18 cellular contexts compared by ENCODE assay signal in the genomic region with DNA sequence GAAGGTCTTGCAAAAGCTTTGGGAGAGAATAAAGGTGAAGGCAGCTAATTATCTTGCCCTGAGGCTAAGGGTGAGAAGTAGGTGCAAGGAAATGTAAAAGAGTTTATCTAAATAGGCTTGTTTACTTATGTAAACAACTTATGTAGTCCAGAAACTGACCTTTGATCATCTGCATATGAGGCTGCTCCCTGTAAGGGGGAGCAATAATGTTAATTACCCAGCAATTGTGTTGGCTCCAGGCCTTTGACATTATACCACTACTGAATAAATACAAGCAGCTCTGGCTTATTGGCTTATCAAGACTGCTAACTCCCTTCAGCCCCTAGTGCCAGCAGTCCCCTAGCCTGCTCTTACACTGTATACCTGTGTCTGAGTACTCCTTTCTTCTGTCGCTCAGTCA.
DNase-seq lines count a peak whose midpoint lies in the region; ATAC-seq and TF ChIP-seq lines count a peak whose summit lies in the region.
"Had no signal": no experiment of that assay in that cellular context is flagged by ENCODE, and none has a peak within 500 bp of the region (broad histone marks: within the 10 kb centered on the region; RNA-seq: fewer than 3 reads in every experiment).

No MANE protein-coding gene starts in this region.

- H4K8ac ChIP-seq in mesendoderm (ENCODE audit: low read depth, low read length) = no peak overlapping the region

- peaks cover 2% of the 10 kb centered on the region for H3K4me1 ChIP-seq in mesendoderm (ENCODE audit: control insufficient read depth, low read depth, low read length)
- H3K4me1 ChIP-seq: BLaER1 had no signal

- H3K27me3 Mint-ChIP-seq in WTC11 (ENCODE audit: low read depth) = peaks cover 63% of the 10 kb centered on the region
- H3K27me3 Mint-ChIP-seq: CD4-positive, alpha-beta memory T cell had no signal

- no peak overlapping the region for H2BK15ac ChIP-seq in mesendoderm (replicated peaks; ENCODE audit: low read depth)

- POLR2A ChIA-PET in WTC11 (lab: Charles Lee) (interaction anchor here (0.6 kb wide), 1 partner anchor 633 kb away, joined by 3 read pairs; no protein-coding TSS in a partner anchor), HEK293T (lab: Yijun Ruan, JAX) (no interaction called here)

- ATAC-seq in WTC11 (peak; percentile 73), Right ventricle myocardium inferior (no peak)
- ATAC-seq: GM12878, K562 had no signal

- peak; percentile 3 for DNase-seq in NCI-H82 (lab: John Stamatoyannopoulos, UW)
- no peak for DNase-seq in NCI-H82 treated with DMSO at 0.1 percent for 48 hours (lab: John Stamatoyannopoulos, UW; ENCODE audit: unreplicated experiment)
- no peak for DNase-seq in WTC11 (ENCODE audit: low spot score)
- peak; percentile 82 for DNase-seq in mesendoderm
- DNase-seq in HEK293T (ENCODE audit: extremely low spot score) = no peak
- DNase-seq in stimulated activated CD4-positive, alpha-beta T cell treated with anti-CD3 and anti-CD28 coated beads, Interleukin-4, amount 100 ng/mL, for 4 hours = no peak
- DNase-seq in Right ventricle myocardium inferior (ENCODE audit: missing footprints) = no peak
- DNase-seq: 8988T; CD4-positive, alpha-beta memory T cell; DMS79 treated with DMSO at 0.1 percent for 48 hours; GM23248; HCEC 1CT; HFFc6; IMR-90 had no signal

- no peaks in the 10 kb centered on the region for H3K79me1 ChIP-seq in mesendoderm (ENCODE audit: low read length)

- TF ChIP-seq CTCF in WTC11 (IDR thresholded peaks at IDR 0.05) = no peak

- peaks cover 13% of the 10 kb centered on the region for H3K4me1 Mint-ChIP-seq in WTC11
- H3K4me1 Mint-ChIP-seq: CD14-positive monocyte; CD4-positive, alpha-beta memory T cell had no signal

- CTCF ChIA-PET in WTC11 (lab: Charles Lee) (no interaction called here), HEK293T (lab: Yijun Ruan, JAX) (interaction anchor here (0.6 kb wide), 1 partner anchor 1982 kb away, joined by 3 read pairs; no protein-coding TSS in a partner anchor)

- no peaks in the 10 kb centered on the region for H3K79me2 ChIP-seq in mesendoderm (ENCODE audit: control insufficient read depth, insufficient read depth, low read length)

- H3K27me3 ChIP-seq in mesendoderm (ENCODE audit: insufficient read depth, low read length, poor library complexity) = no peaks in the 10 kb centered on the region
- H3K27me3 ChIP-seq: BLaER1 had no signal

- H2BK5ac ChIP-seq in mesendoderm (ENCODE audit: low read length) = no peak overlapping the region

- H3K36me3 ChIP-seq in mesendoderm (ENCODE audit: control insufficient read depth, insufficient read depth, low read length) = no peaks in the 10 kb centered on the region
- H3K36me3 ChIP-seq: BLaER1 had no signal

- H3K9me3 Mint-ChIP-seq in WTC11 = peaks cover 10% of the 10 kb centered on the region; the same call in 1 of the 2 replicates

- no peak overlapping the region for H3K27ac ChIP-seq in mesendoderm (ENCODE audit: low read depth, low read length)
- H3K27ac ChIP-seq: BLaER1, GM23248 had no signal

- H4K5ac ChIP-seq in mesendoderm (ENCODE audit: low read length) = no peak overlapping the region

- no peak overlapping the region for H2AK5ac ChIP-seq in mesendoderm (ENCODE audit: low read length)

- H3K4me3 ChIP-seq in mesendoderm (ENCODE audit: low read length) = no peak overlapping the region
- H3K4me3 ChIP-seq: BLaER1, GM12878, GM23248, K562 had no signal

- no peak overlapping the region for H3K4me3 Mint-ChIP-seq in WTC11
- H3K4me3 Mint-ChIP-seq: CD14-positive monocyte; CD4-positive, alpha-beta memory T cell; HFFc6 had no signal

- H3K4ac ChIP-seq in mesendoderm (ENCODE audit: low read depth, low read length) = no peak overlapping the region

- intact Hi-C loops in Right ventricle myocardium inferior (cut with DNase I) = loop anchor here (10.0 kb wide), 1 partner anchor 285 kb away; no protein-coding TSS in a partner anchor

- no CpG with 5 or more reads among the region's 1 CpG for WGBS in mesendoderm (ENCODE audit: extremely low coverage, insufficient coverage, low lambda C conversion rate)

- H3K56ac ChIP-seq in mesendoderm (ENCODE audit: low read length) = no peak overlapping the region

- H3K36me3 Mint-ChIP-seq in WTC11 = no peaks in the 10 kb centered on the region
- H3K36me3 Mint-ChIP-seq: CD14-positive monocyte; CD4-positive, alpha-beta memory T cell had no signal

- H3K18ac ChIP-seq in mesendoderm (ENCODE audit: low read length) = no peak overlapping the region

- H2BK120ac ChIP-seq in mesendoderm (ENCODE audit: low read depth, low read length) = no peak overlapping the region

- no peak overlapping the region for H3K4me2 ChIP-seq in mesendoderm (ENCODE audit: low read length)
- H3K4me2 ChIP-seq: BLaER1 had no signal

- H3K23ac ChIP-seq in mesendoderm (ENCODE audit: low read length) = no peak overlapping the region

- no peak overlapping the region for H3K9ac ChIP-seq in mesendoderm (ENCODE audit: low read length)
- H3K9ac ChIP-seq: BLaER1, GM23248 had no signal

- no peak overlapping the region for H3K27ac Mint-ChIP-seq in WTC11
- H3K27ac Mint-ChIP-seq: CD14-positive monocyte; CD4-positive, alpha-beta memory T cell; HFFc6 had no signal

TF ChIP-seq in WTC11, 78 proteins besides CTCF, POLR2A, EP300 and RAD21 (continues in another document):
- no peak for TF ChIP-seq ZNF396 (CRISPR knock-in tag; IDR thresholded peaks at IDR 0.05; ENCODE audit: borderline replicate concordance)
- no peak for TF ChIP-seq CREM (CRISPR knock-in tag; IDR thresholded peaks at IDR 0.05)
- TF ChIP-seq, protein P1, sequence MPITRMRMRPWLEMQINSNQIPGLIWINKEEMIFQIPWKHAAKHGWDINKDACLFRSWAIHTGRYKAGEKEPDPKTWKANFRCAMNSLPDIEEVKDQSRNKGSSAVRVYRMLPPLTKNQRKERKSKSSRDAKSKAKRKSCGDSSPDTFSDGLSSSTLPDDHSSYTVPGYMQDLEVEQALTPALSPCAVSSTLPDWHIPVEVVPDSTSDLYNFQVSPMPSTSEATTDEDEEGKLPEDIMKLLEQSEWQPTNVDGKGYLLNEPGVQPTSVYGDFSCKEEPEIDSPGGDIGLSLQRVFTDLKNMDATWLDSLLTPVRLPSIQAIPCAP (CRISPR knock-in tag; IDR thresholded peaks at IDR 0.05) = no peak
- TF ChIP-seq, protein P2, sequence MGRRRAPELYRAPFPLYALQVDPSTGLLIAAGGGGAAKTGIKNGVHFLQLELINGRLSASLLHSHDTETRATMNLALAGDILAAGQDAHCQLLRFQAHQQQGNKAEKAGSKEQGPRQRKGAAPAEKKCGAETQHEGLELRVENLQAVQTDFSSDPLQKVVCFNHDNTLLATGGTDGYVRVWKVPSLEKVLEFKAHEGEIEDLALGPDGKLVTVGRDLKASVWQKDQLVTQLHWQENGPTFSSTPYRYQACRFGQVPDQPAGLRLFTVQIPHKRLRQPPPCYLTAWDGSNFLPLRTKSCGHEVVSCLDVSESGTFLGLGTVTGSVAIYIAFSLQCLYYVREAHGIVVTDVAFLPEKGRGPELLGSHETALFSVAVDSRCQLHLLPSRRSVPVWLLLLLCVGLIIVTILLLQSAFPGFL (CRISPR knock-in tag; IDR thresholded peaks at IDR 0.05; ENCODE audit: borderline replicate concordance) = no peak

TF ChIP-seq in HEK293T, 16 proteins besides CTCF, POLR2A, EP300 and RAD21:
- TF ChIP-seq FOXK2 (IDR thresholded peaks at IDR 0.05) (no peak), FOXA1 (IDR thresholded peaks at IDR 0.05) (no peak), L3MBTL2 (conservative IDR thresholded peaks at IDR 0.05) (no peak), NFRKB (IDR thresholded peaks at IDR 0.05) (no peak), BHLHE40 (IDR thresholded peaks at IDR 0.05; ENCODE audit: borderline replicate concordance) (no peak), ARNT (IDR thresholded peaks at IDR 0.05) (no peak), SP1 (IDR thresholded peaks at IDR 0.05) (no peak), HDGF (IDR thresholded peaks at IDR 0.05; ENCODE audit: borderline replicate concordance) (no peak), CTBP1 (IDR thresholded peaks at IDR 0.05; ENCODE audit: borderline replicate concordance) (no peak), FOXM1 (IDR thresholded peaks at IDR 0.05; ENCODE audit: borderline replicate concordance) (no peak), ELF4 (IDR thresholded peaks at IDR 0.05) (no peak), SUZ12 (IDR thresholded peaks at IDR 0.05) (no peak), TARDBP (IDR thresholded peaks at IDR 0.05) (no peak), LEF1 (IDR thresholded peaks at IDR 0.05; ENCODE audit: borderline replicate concordance) (no peak)
- TF ChIP-seq, protein P3, sequence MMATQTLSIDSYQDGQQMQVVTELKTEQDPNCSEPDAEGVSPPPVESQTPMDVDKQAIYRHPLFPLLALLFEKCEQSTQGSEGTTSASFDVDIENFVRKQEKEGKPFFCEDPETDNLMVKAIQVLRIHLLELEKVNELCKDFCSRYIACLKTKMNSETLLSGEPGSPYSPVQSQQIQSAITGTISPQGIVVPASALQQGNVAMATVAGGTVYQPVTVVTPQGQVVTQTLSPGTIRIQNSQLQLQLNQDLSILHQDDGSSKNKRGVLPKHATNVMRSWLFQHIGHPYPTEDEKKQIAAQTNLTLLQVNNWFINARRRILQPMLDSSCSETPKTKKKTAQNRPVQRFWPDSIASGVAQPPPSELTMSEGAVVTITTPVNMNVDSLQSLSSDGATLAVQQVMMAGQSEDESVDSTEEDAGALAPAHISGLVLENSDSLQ (IDR thresholded peaks at IDR 0.05) = no peak

Comparison
In these comparisons a context has a peak if more than half of its experiments do, and no peak if none do; other contexts are left out.
1. DNase-seq: peak in NCI-H82 (single experiment) and mesendoderm (single experiment); none in NCI-H82 treated with DMSO at 0.1 percent for 48 hours (single experiment), WTC11 (single experiment), HEK293T (single experiment), stimulated activated CD4-positive, alpha-beta T cell treated with anti-CD3 and anti-CD28 coated beads, Interleukin-4, amount 100 ng/mL, for 4 hours (0 of 2) and Right ventricle myocardium inferior (single experiment).